36 cellular contexts compared by ENCODE assay signal in the genomic region with DNA sequence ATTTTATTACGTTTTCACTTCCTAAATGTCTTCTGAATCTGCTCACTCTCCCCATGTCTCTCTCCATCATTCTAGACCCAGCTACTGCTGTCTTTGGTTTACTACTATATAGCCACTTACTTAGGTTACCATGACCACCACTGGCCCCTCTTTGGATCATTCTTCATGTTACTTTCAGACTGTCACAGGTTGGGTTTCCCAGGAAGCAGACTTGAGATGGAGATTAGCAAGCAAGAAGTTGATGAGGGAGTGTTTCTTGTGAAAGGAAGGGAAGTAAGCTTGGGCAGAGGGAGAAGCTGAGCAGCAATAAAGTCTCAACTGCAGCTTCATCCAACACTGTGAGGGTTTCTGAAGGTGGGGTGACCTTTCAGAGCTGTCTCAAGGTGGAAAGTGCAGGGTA.
"Had no signal": no experiment of that assay in that cellular context is flagged by ENCODE, and none has a peak within 500 bp of the region (broad histone marks: within the 10 kb centered on the region; RNA-seq: fewer than 3 reads in every experiment).

No MANE protein-coding gene starts in this region.

- H3K9me3 ChIP-seq: MG63 had no signal

- H3K27me3 ChIP-seq: MG63 had no signal

- H3K36me3 ChIP-seq: MG63 had no signal

- DNase-seq: Karpas-422, Kasumi-1, MG63, MM.1S, MV-4-11, NCI-H1048, NCI-H1092, NCI-H1092 treated with DMSO at 0.1 percent for 48 hours, NCI-H1105, NCI-H1105 treated with DMSO at 0.1 percent for 48 hours, NCI-H1417, NCI-H1417 treated with DMSO at 0.1 percent for 48 hours, NCI-H1436, NCI-H1436 treated with DMSO at 0.1 percent for 48 hours, NCI-H146, NCI-H1694, NCI-H1694 treated with DMSO at 0.1 percent for 48 hours, NCI-H187, NCI-H187 treated with DMSO at 0.1 percent for 48 hours, NCI-H1930, NCI-H2029, NCI-H2029 treated with DMSO at 0.1 percent for 48 hours, NCI-H2081, NCI-H2081 treated with DMSO at 0.1 percent for 48 hours, NCI-H2107, NCI-H2171, NCI-H2171 treated with DMSO at 0.1 percent for 48 hours, NCI-H2227 treated with DMSO at 0.1 percent for 48 hours, NCI-H226, NCI-H345, NCI-H446, NCI-H446 treated with DMSO at 0.1 percent for 48 hours, NCI-H510A, NCI-H510A treated with DMSO at 0.1 percent for 48 hours, NCI-H524, NCI-H524 treated with DMSO at 0.1 percent for 48 hours had no signal

- H3K4me3 ChIP-seq: MG63 had no signal
